ENCODE assay signal across 1 cellular context in genomic region chr5:140690941-140691924, GRCh38.
A peak's percentile ranks its signal among the peaks of the same experiment; 100 is the strongest.
TF ChIP-seq lines count a peak whose summit lies in the region.

Gene HARS1, minus strand, starts transcription at chr5:140691370. Its CDS starts 66 bp downstream, at chr5:140691304.
Gene HARS2, plus strand, starts transcription at chr5:140691455. Its CDS starts 194 bp downstream, at chr5:140691649.

TF ChIP-seq in HepG2, 621 proteins besides CTCF, POLR2A, EP300 and RAD21 (continued from another document and continues in another):
- TF ChIP-seq THRA (CRISPR knock-in tag; IDR thresholded peaks at IDR 0.05; ENCODE audit: borderline replicate concordance) (peak; percentile 38; the same call in 1 of the 2 replicates), ZNF484 (CRISPR knock-in tag; IDR thresholded peaks at IDR 0.05; ENCODE audit: borderline replicate concordance, low read depth) (no peak), ZBTB4 (CRISPR knock-in tag; IDR thresholded peaks at IDR 0.05; ENCODE audit: borderline replicate concordance) (peak; percentile 70; the same call in 1 of the 2 replicates), KDM1A (CRISPR knock-in tag; IDR thresholded peaks at IDR 0.05) (peak; percentile 43; the same call in 1 of the 2 replicates), ATF6 (CRISPR knock-in tag; conservative IDR thresholded peaks at IDR 0.05) (no peak), ZNF318 (CRISPR knock-in tag; IDR thresholded peaks at IDR 0.05) (no peak; the same call in 1 of the 2 replicates), DDIT3 (CRISPR knock-in tag; IDR thresholded peaks at IDR 0.05) (no peak), AHDC1 (CRISPR knock-in tag; IDR thresholded peaks at IDR 0.05; ENCODE audit: borderline replicate concordance) (peak; percentile 55; the same call in 1 of the 2 replicates), BCLAF1 (IDR thresholded peaks at IDR 0.05) (no peak), PCBP1 (IDR thresholded peaks at IDR 0.05; ENCODE audit: borderline replicate concordance, low read depth, low read length) (0 out of 2 replicates have a peak, but pooled peaks have one; percentile 83), YEATS2 (CRISPR knock-in tag; IDR thresholded peaks at IDR 0.05; ENCODE audit: borderline replicate concordance) (peak; percentile 97), CEBPB (IDR thresholded peaks at IDR 0.05; ENCODE audit: borderline replicate concordance, low read depth, low read length) (no peak), FLYWCH1 (CRISPR knock-in tag; IDR thresholded peaks at IDR 0.05) (no peak), ZNF530 (CRISPR knock-in tag; IDR thresholded peaks at IDR 0.05; ENCODE audit: low read depth) (no peak), ZNF205 (CRISPR knock-in tag; IDR thresholded peaks at IDR 0.05) (peak; percentile 17; the same call in 1 of the 2 replicates), SMAD9 (CRISPR knock-in tag; IDR thresholded peaks at IDR 0.05) (no peak), ZNF335 (CRISPR knock-in tag; IDR thresholded peaks at IDR 0.05) (no peak), ZNF136 (CRISPR knock-in tag; IDR thresholded peaks at IDR 0.05; ENCODE audit: low read depth) (no peak; the same call in 1 of the 2 replicates), CAMTA2 (CRISPR knock-in tag; IDR thresholded peaks at IDR 0.05; ENCODE audit: borderline replicate concordance) (0 out of 2 replicates have a peak, but pooled peaks have one; percentile 71), ZBTB3 (CRISPR knock-in tag; IDR thresholded peaks at IDR 0.05; ENCODE audit: borderline replicate concordance, low read depth) (no peak), ZNF768 (CRISPR knock-in tag; IDR thresholded peaks at IDR 0.05) (peak; percentile 46), MED13 (CRISPR knock-in tag; IDR thresholded peaks at IDR 0.05) (0 out of 2 replicates have a peak, but pooled peaks have one; percentile 48), ZBTB20 (CRISPR knock-in tag; IDR thresholded peaks at IDR 0.05; ENCODE audit: borderline replicate concordance, low read depth) (no peak; the same call in 1 of the 2 replicates), ZNF264 (CRISPR knock-in tag; IDR thresholded peaks at IDR 0.05) (peak; percentile 91)
